ENCODE assay signal across 8 cellular contexts in genomic region chr2:10832228-10832936, GRCh38. TPM values are rescaled to one million over a fixed set of nuclear protein-coding genes. Genes with fewer than 3 reads are reported as not detected.
DNase-seq lines count a peak whose midpoint lies in the region; ATAC-seq and TF ChIP-seq lines count a peak whose summit lies in the region.

No MANE protein-coding gene starts in this region.

- no peak overlapping the region for H3K4me3 ChIP-seq in adipocyte (ENCODE audit: low read length)

- ATAC-seq in HG02678 (IDR thresholded peaks at IDR 0.05; ENCODE audit: unreplicated experiment), result peak; percentile 81
- peak; percentile 86 for ATAC-seq in left ventricle myocardium superior
- ATAC-seq in HG03571 (IDR thresholded peaks at IDR 0.05; ENCODE audit: unreplicated experiment), result no peak

- H3K9ac ChIP-seq in adipocyte (ENCODE audit: low read length), result no peak overlapping the region

- no peaks in the 10 kb centered on the region for H3K4me1 ChIP-seq in adipocyte (ENCODE audit: control insufficient read depth, insufficient read depth, low read length)

- intact Hi-C loops in left ventricle myocardium superior (cut with micrococcal nuclease), result no loop called here

- H3K27me3 ChIP-seq in adipocyte (replicated peaks; ENCODE audit: control insufficient read depth, insufficient read depth, low read length), result peaks cover 62% of the 10 kb centered on the region

- H3K9me3 ChIP-seq in adipocyte (ENCODE audit: control insufficient read depth, low read length), result no peaks in the 10 kb centered on the region

- H3K36me3 ChIP-seq in adipocyte (ENCODE audit: control insufficient read depth, insufficient read depth, low read length, severe bottlenecking), result no peaks in the 10 kb centered on the region

- peak; percentile 97 for TF ChIP-seq CTCF in GM12874 (IDR thresholded peaks at IDR 0.05; ENCODE audit: insufficient read depth, low read depth, low read length)

- DNase-seq in NCI-H1417 (lab: John Stamatoyannopoulos, UW) (peak; percentile 93 to 97 (median 94)), T follicular helper cell (ENCODE audit: low read depth) (peak; percentile 74), adipocyte (ENCODE audit: low read depth) (peak; percentile 90), left ventricle myocardium superior (peak; percentile 88), retina (peak; percentile 93)

RNA-seq across cellular contexts. Expression of gene PDIA6, which starts 19.8 kb away (rescaled TPM):
- 119 TPM for total RNA-seq in left ventricle myocardium superior
